23 cellular contexts compared by ENCODE assay signal in the genomic region with DNA sequence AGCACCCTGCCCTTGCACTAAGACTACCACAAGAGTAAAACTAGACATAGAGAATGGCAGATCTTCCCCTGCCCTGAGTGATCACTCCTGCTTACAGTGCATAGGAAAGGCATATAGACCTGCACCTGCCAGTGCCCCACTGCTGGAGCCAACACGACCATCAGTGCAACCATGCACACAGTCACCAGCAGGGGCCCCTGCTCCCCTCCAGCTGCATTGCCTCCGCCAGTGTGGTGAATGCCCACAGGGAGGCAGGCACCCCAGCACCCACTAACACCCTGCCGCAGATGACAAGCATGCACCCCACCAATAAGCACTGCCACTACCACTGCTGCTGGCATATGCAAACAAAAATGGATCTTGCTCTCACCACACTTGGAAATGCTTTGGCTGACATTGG.
"Had no signal": no experiment of that assay in that cellular context is flagged by ENCODE, and none has a peak within 500 bp of the region (broad histone marks: within the 10 kb centered on the region; RNA-seq: fewer than 3 reads in every experiment).

No MANE protein-coding gene starts in this region.

- H3K27ac ChIP-seq: dorsolateral prefrontal cortex, heart left ventricle, left ventricle myocardium inferior, lower lobe of right lung, sigmoid colon, skin epidermis, stomach, thoracic aorta, transverse colon had no signal

- FAIRE-seq: endometrium, frontal cortex, kidney had no signal

- DNase-seq: cortex of kidney; dorsolateral prefrontal cortex; effector CD8-positive, alpha-beta T cell; heart left ventricle; hypothalamus; kidney; left cardiac atrium; left ventricle myocardium inferior; lower lobe of right lung; natural killer cell; sigmoid colon; stimulated activated CD4-positive, alpha-beta T cell treated with anti-CD3 and anti-CD28 coated beads, Interleukin-2, amount 100 ng/mL, for 24 hours; stimulated activated naive CD4-positive, alpha-beta T cell; stomach; substantia nigra; transverse colon had no signal

- H3K27me3 ChIP-seq: dorsolateral prefrontal cortex, heart left ventricle, sigmoid colon, stomach, transverse colon had no signal

- H3K36me3 ChIP-seq: heart left ventricle, left ventricle myocardium inferior, lower lobe of right lung, sigmoid colon, stomach, thoracic aorta, transverse colon had no signal

- H3K27me3 Mint-ChIP-seq: memory B cell had no signal

- H3K4me1 ChIP-seq: heart left ventricle, left ventricle myocardium inferior, lower lobe of right lung, sigmoid colon, stomach, transverse colon had no signal

- H3K27ac Mint-ChIP-seq: memory B cell, mesothelial cell of epicardium, natural killer cell had no signal

- H3K4me1 Mint-ChIP-seq: memory B cell, mesothelial cell of epicardium, natural killer cell, neural crest cell had no signal

- H3K36me3 Mint-ChIP-seq: memory B cell, mesothelial cell of epicardium, natural killer cell had no signal

- H3K4me3 Mint-ChIP-seq: memory B cell, mesothelial cell of epicardium, natural killer cell, neural crest cell had no signal

- H3K4me3 ChIP-seq: dorsolateral prefrontal cortex, heart left ventricle, left ventricle myocardium inferior, lower lobe of right lung, sigmoid colon, skin epidermis, stomach, thoracic aorta, transverse colon had no signal

- H3K9me3 ChIP-seq: lower lobe of right lung, thoracic aorta had no signal
